ENCODE assay signal across 32 cellular contexts in the genomic region with DNA sequence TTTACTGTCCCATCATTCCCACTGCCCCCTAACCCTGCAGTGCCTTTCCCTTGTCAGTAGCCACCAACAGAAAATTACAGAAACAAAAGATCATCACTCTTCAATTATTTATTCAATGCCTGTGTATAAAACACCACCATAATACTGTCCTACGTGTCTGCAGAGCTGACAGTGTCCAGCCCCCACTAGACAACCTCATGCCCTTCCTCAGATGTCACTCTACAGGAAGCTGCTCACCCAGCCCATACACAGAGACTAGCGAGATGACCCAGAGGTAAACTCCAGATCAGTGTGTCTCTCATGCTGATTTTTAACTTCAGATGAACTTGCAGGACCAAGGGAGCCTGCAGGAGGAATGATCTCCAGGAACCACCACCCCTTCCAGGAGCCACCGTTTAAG. TPM values are rescaled to one million over a fixed set of nuclear protein-coding genes. Genes with fewer than 3 reads are reported as not detected.
"Had no signal": no experiment of that assay in that cellular context is flagged by ENCODE, and none has a peak within 500 bp of the region (broad histone marks: within the 10 kb centered on the region; RNA-seq: fewer than 3 reads in every experiment).

No MANE protein-coding gene starts in this region.

- H3K27ac Mint-ChIP-seq: activated B cell treated with CpG ODN at 0.5 μM for 24 hours; activated CD8-positive, alpha-beta T cell treated with anti-CD3 and anti-CD28 coated beads for 36 hours; activated naive CD4-positive, alpha-beta T cell treated with anti-CD3 and anti-CD28 coated beads for 36 hours; activated naive CD4-positive, alpha-beta T cell treated with anti-CD3 and anti-CD28 coated beads, Interleukin-2, amount 50 U/mL, for 24 hours; activated naive CD8-positive, alpha-beta T cell treated with anti-CD3 and anti-CD28 coated beads for 36 hours; activated naive CD8-positive, alpha-beta T cell treated with anti-CD3 and anti-CD28 coated beads, Interleukin-2, amount 50 U/mL, for 24 hours; activated T-helper 17 cell treated with anti-CD3 and anti-CD28 coated beads, Interleukin-2, amount 50 U/mL, for 72 hours; T-helper 17 cell; T-helper 2 cell treated with Interferon-gamma antibody and Interleukin-4, amounts not matched to agents 5 μg/mL and 100 μg/mL, for 36 hours had no signal

- H3K9me3 Mint-ChIP-seq: activated B cell treated with CpG ODN at 0.5 μM for 24 hours; activated CD8-positive, alpha-beta T cell treated with anti-CD3 and anti-CD28 coated beads for 36 hours; activated naive CD4-positive, alpha-beta T cell treated with anti-CD3 and anti-CD28 coated beads for 36 hours; activated naive CD4-positive, alpha-beta T cell treated with anti-CD3 and anti-CD28 coated beads, Interleukin-2, amount 50 U/mL, for 24 hours; activated naive CD8-positive, alpha-beta T cell treated with anti-CD3 and anti-CD28 coated beads for 36 hours; activated naive CD8-positive, alpha-beta T cell treated with anti-CD3 and anti-CD28 coated beads, Interleukin-2, amount 50 U/mL, for 24 hours; activated T-cell treated with anti-CD3 and anti-CD28 coated beads, Interleukin-2, amount 50 U/mL, for 4 hours; activated T-helper 17 cell treated with anti-CD3 and anti-CD28 coated beads, Interleukin-2, amount 50 U/mL, for 72 hours; T-helper 2 cell treated with Interferon-gamma antibody and Interleukin-4, amounts not matched to agents 5 μg/mL and 100 μg/mL, for 36 hours had no signal

- ATAC-seq: activated CD4-positive, CD25-positive, alpha-beta regulatory T cell treated with anti-CD3 and anti-CD28 coated beads, Interleukin-2, amount 50 U/mL, for 24 hours; activated CD8-positive, alpha-beta T cell treated with anti-CD3 and anti-CD28 coated beads for 36 hours; activated naive CD8-positive, alpha-beta T cell treated with anti-CD3 and anti-CD28 coated beads, Interleukin-2, amount 50 U/mL, for 24 hours; activated T-cell treated with anti-CD3 and anti-CD28 coated beads, Interleukin-2, amount 50 U/mL, for 4 hours; activated T-helper 17 cell treated with anti-CD3 and anti-CD28 coated beads, Interleukin-2, amount 50 U/mL, for 72 hours; body of pancreas; gastroesophageal sphincter; T-helper 17 cell had no signal

- DNase-seq: activated B cell treated with CpG ODN at 0.5 μM for 24 hours; activated CD4-positive, alpha-beta T cell treated with anti-CD3 and anti-CD28 coated beads for 48 hours; activated CD4-positive, alpha-beta T cell treated with anti-CD3 and anti-CD28 coated beads, Interleukin-2, amount 50 U/mL, for 1 hour; activated CD4-positive, alpha-beta T cell treated with anti-CD3 and anti-CD28 coated beads, Interleukin-2, amount 50 U/mL, for 48 hours; activated CD8-positive, alpha-beta memory T cell treated with anti-CD3 and anti-CD28 coated beads for 24 hours; activated CD8-positive, alpha-beta T cell treated with anti-CD3 and anti-CD28 coated beads for 36 hours; activated effector memory CD4-positive, alpha-beta T cell treated with Interleukin-2 at 50 U/mL for 16 hours; activated naive CD4-positive, alpha-beta T cell treated with anti-CD3 and anti-CD28 coated beads for 36 hours; activated naive CD8-positive, alpha-beta T cell treated with anti-CD3 and anti-CD28 coated beads for 36 hours; activated naive CD8-positive, alpha-beta T cell treated with anti-CD3 and anti-CD28 coated beads, Interleukin-2, amount 50 U/mL, for 24 hours; activated T-cell treated with anti-CD3 and anti-CD28 coated beads, Interleukin-2, amount 50 U/mL, for 4 hours; adrenal gland; amygdala; aorta; body of pancreas; central memory CD4-positive, alpha-beta T cell; cerebellar nuclear complex; colonic mucosa; effector CD8-positive, alpha-beta T cell; erythroblast; esophagus squamous epithelium; foreskin melanocyte; T-helper 1 cell; T-helper 17 cell; T1000; WERI-Rb-1 had no signal

- H3K4me1 ChIP-seq: adrenal gland, body of pancreas, colonic mucosa, esophagus squamous epithelium, gastroesophageal sphincter had no signal

- H3K36me3 ChIP-seq: adrenal gland, colonic mucosa, esophagus squamous epithelium, gastroesophageal sphincter, WERI-Rb-1 had no signal

- H3K27ac ChIP-seq: adrenal gland, body of pancreas, colonic mucosa, WERI-Rb-1 had no signal

- H3K36me3 Mint-ChIP-seq: activated naive CD4-positive, alpha-beta T cell treated with anti-CD3 and anti-CD28 coated beads, Interleukin-2, amount 50 U/mL, for 24 hours; activated naive CD8-positive, alpha-beta T cell treated with anti-CD3 and anti-CD28 coated beads for 36 hours had no signal

- H3K4me3 ChIP-seq: adrenal gland, body of pancreas, colonic mucosa, esophagus squamous epithelium, gastroesophageal sphincter had no signal

- H3K4me1 Mint-ChIP-seq: activated B cell treated with CpG ODN at 0.5 μM for 24 hours; activated naive CD4-positive, alpha-beta T cell treated with anti-CD3 and anti-CD28 coated beads, Interleukin-2, amount 50 U/mL, for 24 hours had no signal

- H3K27me3 Mint-ChIP-seq: activated naive CD8-positive, alpha-beta T cell treated with anti-CD3 and anti-CD28 coated beads for 36 hours; activated naive CD8-positive, alpha-beta T cell treated with anti-CD3 and anti-CD28 coated beads, Interleukin-2, amount 50 U/mL, for 24 hours; activated T-helper 17 cell treated with anti-CD3 and anti-CD28 coated beads, Interleukin-2, amount 50 U/mL, for 72 hours had no signal

- H3K9me3 ChIP-seq: adrenal gland, body of pancreas, colonic mucosa, esophagus squamous epithelium, gastroesophageal sphincter had no signal

- H3K27me3 ChIP-seq: adrenal gland, body of pancreas, colonic mucosa, gastroesophageal sphincter had no signal

- H3K4me3 Mint-ChIP-seq: activated B cell treated with CpG ODN at 0.5 μM for 24 hours; activated CD8-positive, alpha-beta T cell treated with anti-CD3 and anti-CD28 coated beads for 36 hours; activated naive CD4-positive, alpha-beta T cell treated with anti-CD3 and anti-CD28 coated beads for 36 hours; activated naive CD4-positive, alpha-beta T cell treated with anti-CD3 and anti-CD28 coated beads, Interleukin-2, amount 50 U/mL, for 24 hours; activated naive CD8-positive, alpha-beta T cell treated with anti-CD3 and anti-CD28 coated beads for 36 hours; activated naive CD8-positive, alpha-beta T cell treated with anti-CD3 and anti-CD28 coated beads, Interleukin-2, amount 50 U/mL, for 24 hours; activated T-cell treated with anti-CD3 and anti-CD28 coated beads, Interleukin-2, amount 50 U/mL, for 4 hours; activated T-helper 17 cell treated with anti-CD3 and anti-CD28 coated beads, Interleukin-2, amount 50 U/mL, for 72 hours; T-helper 17 cell; T-helper 2 cell treated with Interferon-gamma antibody and Interleukin-4, amounts not matched to agents 5 μg/mL and 100 μg/mL, for 36 hours had no signal

RNA-seq across cellular contexts. Expression of a gene that starts 51.3 kb away (rescaled TPM):
- total RNA-seq: activated B cell treated with CpG ODN at 0.5 μM for 24 hours; activated CD8-positive, alpha-beta T cell treated with anti-CD3 and anti-CD28 coated beads for 36 hours; activated naive CD4-positive, alpha-beta T cell treated with anti-CD3 and anti-CD28 coated beads for 36 hours; activated naive CD8-positive, alpha-beta T cell treated with anti-CD3 and anti-CD28 coated beads for 36 hours; activated T-cell treated with anti-CD3 and anti-CD28 coated beads, Interleukin-2, amount 50 U/mL, for 4 hours; activated T-helper 17 cell treated with anti-CD3 and anti-CD28 coated beads, Interleukin-2, amount 50 U/mL, for 72 hours; fibroblast of lung; T-helper 17 cell had no signal
